ENCODE assay signal across 19 cellular contexts in genomic region chr10:2772135-2772534, GRCh38.
DNase-seq lines count a peak whose midpoint lies in the region; ATAC-seq and TF ChIP-seq lines count a peak whose summit lies in the region.
"Had no signal": no experiment of that assay in that cellular context is flagged by ENCODE, and none has a peak within 500 bp of the region (broad histone marks: within the 10 kb centered on the region; RNA-seq: fewer than 3 reads in every experiment).

No MANE protein-coding gene starts in this region.

- no peak overlapping the region for H3K4me3 ChIP-seq in HEK293 (ENCODE audit: low read depth, low read length)
- H3K4me3 ChIP-seq: A549; BLaER1 treated with 17β-estradiol and CSF1 and Interleukin-3, amounts not matched to agents 10 nM and 100 nM; HAP-1 had no signal

- POLR2A ChIA-PET in activated CD4-positive, alpha-beta T cell treated with anti-CD3 and anti-CD28 coated beads for 36 hours (lab: Charles Lee): no interaction called here
- POLR2A ChIA-PET in HEK293 (lab: Yijun Ruan, JAX): no interaction called here

- H3K27ac Mint-ChIP-seq in activated CD4-positive, alpha-beta T cell treated with anti-CD3 and anti-CD28 coated beads for 36 hours: no peak overlapping the region
- H3K27ac Mint-ChIP-seq in activated naive CD4-positive, alpha-beta T cell treated with anti-CD3 and anti-CD28 coated beads, Interleukin-2, amount 50 U/mL, for 72 hours: no peak overlapping the region
- no peak overlapping the region for H3K27ac Mint-ChIP-seq in activated naive CD4-positive, alpha-beta T cell treated with anti-CD3 and anti-CD28 coated beads, Interleukin-2, amount 10 ng/mL, durations not matched to agents 7 days and 5 days
- no peak overlapping the region for H3K27ac Mint-ChIP-seq in stimulated activated effector memory CD8-positive, alpha-beta T cell treated with anti-CD3 and anti-CD28 coated beads, Interleukin-12 subunit alpha, Interleukin-12 subunit beta, amount 100 ng/mL, for 72 hours
- H3K27ac Mint-ChIP-seq: CD14-positive monocyte; CD4-positive, alpha-beta T cell; CD8-positive, alpha-beta memory T cell had no signal

- no peaks in the 10 kb centered on the region for H3K36me3 Mint-ChIP-seq in activated CD4-positive, alpha-beta T cell treated with anti-CD3 and anti-CD28 coated beads for 36 hours (ENCODE audit: low read depth)
- H3K36me3 Mint-ChIP-seq in activated naive CD4-positive, alpha-beta T cell treated with anti-CD3 and anti-CD28 coated beads, Interleukin-2, amount 50 U/mL, for 72 hours: no peaks in the 10 kb centered on the region
- H3K36me3 Mint-ChIP-seq in activated naive CD4-positive, alpha-beta T cell treated with anti-CD3 and anti-CD28 coated beads, Interleukin-2, amount 10 ng/mL, durations not matched to agents 7 days and 5 days: no peaks in the 10 kb centered on the region
- no peaks in the 10 kb centered on the region for H3K36me3 Mint-ChIP-seq in stimulated activated effector memory CD8-positive, alpha-beta T cell treated with anti-CD3 and anti-CD28 coated beads, Interleukin-12 subunit alpha, Interleukin-12 subunit beta, amount 100 ng/mL, for 72 hours
- H3K36me3 Mint-ChIP-seq: CD14-positive monocyte; CD8-positive, alpha-beta memory T cell had no signal

- CTCF ChIA-PET in activated CD4-positive, alpha-beta T cell treated with anti-CD3 and anti-CD28 coated beads for 36 hours (lab: Charles Lee): no interaction called here
- CTCF ChIA-PET in activated naive CD4-positive, alpha-beta T cell treated with anti-CD3 and anti-CD28 coated beads, Interleukin-2, amount 10 ng/mL, durations not matched to agents 7 days and 5 days (lab: Charles Lee): no interaction called here
- CTCF ChIA-PET in HEK293 (lab: Yijun Ruan, JAX): no interaction called here

- no peaks in the 10 kb centered on the region for H3K36me3 ChIP-seq in HEK293 (ENCODE audit: control insufficient read depth in 2 of 2, insufficient read depth in 1 of 2, low read length in 2 of 2)
- H3K36me3 ChIP-seq: BE2C; BLaER1 treated with 17β-estradiol and CSF1 and Interleukin-3, amounts not matched to agents 10 nM and 100 nM; HAP-1 had no signal

- no peak overlapping the region for H3K4me3 Mint-ChIP-seq in activated CD4-positive, alpha-beta T cell treated with anti-CD3 and anti-CD28 coated beads for 36 hours
- no peak overlapping the region for H3K4me3 Mint-ChIP-seq in activated naive CD4-positive, alpha-beta T cell treated with anti-CD3 and anti-CD28 coated beads, Interleukin-2, amount 10 ng/mL, durations not matched to agents 7 days and 5 days
- no peak overlapping the region for H3K4me3 Mint-ChIP-seq in stimulated activated effector memory CD8-positive, alpha-beta T cell treated with anti-CD3 and anti-CD28 coated beads, Interleukin-12 subunit alpha, Interleukin-12 subunit beta, amount 100 ng/mL, for 72 hours
- H3K4me3 Mint-ChIP-seq: CD14-positive monocyte; CD4-positive, alpha-beta T cell; CD8-positive, alpha-beta memory T cell had no signal

- no peaks in the 10 kb centered on the region for H3K9me3 Mint-ChIP-seq in activated CD4-positive, alpha-beta T cell treated with anti-CD3 and anti-CD28 coated beads for 36 hours (ENCODE audit: low read depth)
- H3K9me3 Mint-ChIP-seq in activated naive CD4-positive, alpha-beta T cell treated with anti-CD3 and anti-CD28 coated beads, Interleukin-2, amount 50 U/mL, for 72 hours: peaks cover 1 to 3% of the 10 kb centered on the region in 2 donors
- H3K9me3 Mint-ChIP-seq in activated naive CD4-positive, alpha-beta T cell treated with anti-CD3 and anti-CD28 coated beads, Interleukin-2, amount 10 ng/mL, durations not matched to agents 7 days and 5 days: no peaks in the 10 kb centered on the region
- peaks cover 4% of the 10 kb centered on the region for H3K9me3 Mint-ChIP-seq in stimulated activated effector memory CD8-positive, alpha-beta T cell treated with anti-CD3 and anti-CD28 coated beads, Interleukin-12 subunit alpha, Interleukin-12 subunit beta, amount 100 ng/mL, for 72 hours
- H3K9me3 Mint-ChIP-seq: CD4-positive, alpha-beta T cell had no signal

- intact Hi-C loops in activated CD4-positive, alpha-beta T cell treated with anti-CD3 and anti-CD28 coated beads for 36 hours (cut with DNase I, micrococcal nuclease): no loop called here

- H3K27ac ChIP-seq in HEK293 (ENCODE audit: extremely low read depth, low read depth, low read length): no peak overlapping the region
- H3K27ac ChIP-seq: A549; BLaER1 treated with 17β-estradiol and CSF1 and Interleukin-3, amounts not matched to agents 10 nM and 100 nM had no signal

- H3K4me1 ChIP-seq in HEK293 (ENCODE audit: control insufficient read depth, insufficient read depth, low read length): no peaks in the 10 kb centered on the region
- H3K4me1 ChIP-seq: A549, BE2C, HAP-1 had no signal

- H3K27me3 Mint-ChIP-seq in activated CD4-positive, alpha-beta T cell treated with anti-CD3 and anti-CD28 coated beads for 36 hours: peaks cover 10% of the 10 kb centered on the region
- no peaks in the 10 kb centered on the region for H3K27me3 Mint-ChIP-seq in activated naive CD4-positive, alpha-beta T cell treated with anti-CD3 and anti-CD28 coated beads, Interleukin-2, amount 10 ng/mL, durations not matched to agents 7 days and 5 days

- DNase-seq in activated CD4-positive, alpha-beta T cell treated with anti-CD3 and anti-CD28 coated beads for 36 hours: peak; percentile 6
- DNase-seq in activated CD4-positive, alpha-beta T cell treated with anti-CD3 and anti-CD28 coated beads for 1 hour: no peak
- no peak for DNase-seq in activated naive CD4-positive, alpha-beta T cell treated with anti-CD3 and anti-CD28 coated beads, Interleukin-2, amount 50 U/mL, for 72 hours (ENCODE audit: low spot score in 2 of 2)
- DNase-seq in activated naive CD4-positive, alpha-beta T cell treated with anti-CD3 and anti-CD28 coated beads, Interleukin-2, amount 10 ng/mL, durations not matched to agents 7 days and 5 days: no peak
- no peak for DNase-seq in stimulated activated effector memory CD8-positive, alpha-beta T cell treated with anti-CD3 and anti-CD28 coated beads, Interleukin-12 subunit alpha, Interleukin-12 subunit beta, amount 100 ng/mL, for 72 hours (ENCODE audit: low spot score in 2 of 2)
- no peak for DNase-seq in OCI-M2 (lab: John Stamatoyannopoulos, UW; ENCODE audit: unreplicated experiment)
- DNase-seq: 8988T; ACHN; AML-193; BE2C; Calu3; CD4-positive, alpha-beta T cell; CD8-positive, alpha-beta memory T cell; GOT3 had no signal

- no peaks in the 10 kb centered on the region for H3K9me3 ChIP-seq in HEK293 (ENCODE audit: control insufficient read depth, insufficient read depth, low read depth, low read length)
- H3K9me3 ChIP-seq: A549, BE2C, HAP-1 had no signal

- no peak for TF ChIP-seq CTCF in HEK293 (tag by site-specific recombination; IDR thresholded peaks at IDR 0.05)

- peak; percentile 47 for ATAC-seq in activated CD4-positive, alpha-beta T cell treated with anti-CD3 and anti-CD28 coated beads for 36 hours
- ATAC-seq in activated naive CD4-positive, alpha-beta T cell treated with anti-CD3 and anti-CD28 coated beads, Interleukin-2, amount 50 U/mL, for 72 hours: peak; percentile 53 to 71
- ATAC-seq in stimulated activated effector memory CD8-positive, alpha-beta T cell treated with anti-CD3 and anti-CD28 coated beads, Interleukin-12 subunit alpha, Interleukin-12 subunit beta, amount 100 ng/mL, for 72 hours: peak; percentile 77
- ATAC-seq: A549 had no signal

- H3K4me1 Mint-ChIP-seq in activated CD4-positive, alpha-beta T cell treated with anti-CD3 and anti-CD28 coated beads for 36 hours: no peaks in the 10 kb centered on the region
- H3K4me1 Mint-ChIP-seq in activated naive CD4-positive, alpha-beta T cell treated with anti-CD3 and anti-CD28 coated beads, Interleukin-2, amount 10 ng/mL, durations not matched to agents 7 days and 5 days: no peaks in the 10 kb centered on the region
- H3K4me1 Mint-ChIP-seq in stimulated activated effector memory CD8-positive, alpha-beta T cell treated with anti-CD3 and anti-CD28 coated beads, Interleukin-12 subunit alpha, Interleukin-12 subunit beta, amount 100 ng/mL, for 72 hours: no peaks in the 10 kb centered on the region
- H3K4me1 Mint-ChIP-seq: CD14-positive monocyte; CD8-positive, alpha-beta memory T cell had no signal

TF ChIP-seq in HEK293, 187 proteins besides CTCF, POLR2A, EP300 and RAD21:
- TF ChIP-seq ZNF791 (tag by site-specific recombination; IDR thresholded peaks at IDR 0.05) (no peak), ZNF10 (tag by site-specific recombination; IDR thresholded peaks at IDR 0.05) (peak; percentile 81; the same call in 1 of the 2 replicates)
